21 cellular contexts compared by ENCODE assay signal in genomic region chr15:64144192-64144564, GRCh38. TPM values are rescaled to one million over a fixed set of nuclear protein-coding genes. Genes with fewer than 3 reads are reported as not detected.
A peak's percentile ranks its signal among the peaks of the same experiment; 100 is the strongest.
DNase-seq lines count a peak whose midpoint lies in the region; ATAC-seq and TF ChIP-seq lines count a peak whose summit lies in the region.
"Had no signal": no experiment of that assay in that cellular context is flagged by ENCODE, and none has a peak within 500 bp of the region (broad histone marks: within the 10 kb centered on the region; RNA-seq: fewer than 3 reads in every experiment).

No MANE protein-coding gene starts in this region.

- no peak overlapping the region for H3K4me3 Mint-ChIP-seq in stimulated activated effector memory CD8-positive, alpha-beta T cell treated with anti-CD3 and anti-CD28 coated beads, Interleukin-12 subunit alpha, Interleukin-12 subunit beta, amount 100 ng/mL, for 72 hours
- H3K4me3 Mint-ChIP-seq: activated CD4-positive, alpha-beta memory T cell treated with anti-CD3 and anti-CD28 coated beads for 36 hours; activated T-cell treated with anti-CD3 and anti-CD28 coated beads, Interleukin-2, amount 50 U/mL, for 4 hours; HFFc6; T-cell had no signal

- ATAC-seq in GM18858 (IDR thresholded peaks at IDR 0.05; ENCODE audit: unreplicated experiment) = peak; percentile 5
- ATAC-seq in HG03064 (IDR thresholded peaks at IDR 0.05; ENCODE audit: low read depth, unreplicated experiment) = peak; percentile 10
- no peak for ATAC-seq in stimulated activated effector memory CD8-positive, alpha-beta T cell treated with anti-CD3 and anti-CD28 coated beads, Interleukin-12 subunit alpha, Interleukin-12 subunit beta, amount 100 ng/mL, for 72 hours
- ATAC-seq: activated naive CD4-positive, alpha-beta T cell treated with anti-CD3 and anti-CD28 coated beads, Interleukin-2, amount 50 U/mL, for 72 hours; activated T-cell treated with anti-CD3 and anti-CD28 coated beads, Interleukin-2, amount 50 U/mL, for 4 hours; body of pancreas; pancreas had no signal

- no peak overlapping the region for H3K4me3 ChIP-seq in uterus
- H3K4me3 ChIP-seq: body of pancreas, left ventricle myocardium inferior, pancreas had no signal

- H3K9me3 Mint-ChIP-seq in stimulated activated effector memory CD8-positive, alpha-beta T cell treated with anti-CD3 and anti-CD28 coated beads, Interleukin-12 subunit alpha, Interleukin-12 subunit beta, amount 100 ng/mL, for 72 hours = no peaks in the 10 kb centered on the region
- H3K9me3 Mint-ChIP-seq: activated CD4-positive, alpha-beta memory T cell treated with anti-CD3 and anti-CD28 coated beads for 36 hours; activated naive CD4-positive, alpha-beta T cell treated with anti-CD3 and anti-CD28 coated beads, Interleukin-2, amount 50 U/mL, for 72 hours; activated T-cell treated with anti-CD3 and anti-CD28 coated beads, Interleukin-2, amount 50 U/mL, for 4 hours; HFFc6; T-cell had no signal

- no peaks in the 10 kb centered on the region for H3K9me3 ChIP-seq in uterus
- H3K9me3 ChIP-seq: body of pancreas, left ventricle myocardium inferior, pancreas had no signal

- H3K4me1 Mint-ChIP-seq in stimulated activated effector memory CD8-positive, alpha-beta T cell treated with anti-CD3 and anti-CD28 coated beads, Interleukin-12 subunit alpha, Interleukin-12 subunit beta, amount 100 ng/mL, for 72 hours = peaks cover 13% of the 10 kb centered on the region

- no peak for TF ChIP-seq CTCF in uterus (IDR thresholded peaks at IDR 0.05)

- intact Hi-C loops in uterus (cut with DNase I; ENCODE audit: low total_unique reads) = no loop called here

- no peaks in the 10 kb centered on the region for H3K4me1 ChIP-seq in uterus
- H3K4me1 ChIP-seq: body of pancreas, pancreas had no signal

- no peaks in the 10 kb centered on the region for H3K36me3 ChIP-seq in uterus

- DNase-seq in stimulated activated effector memory CD8-positive, alpha-beta T cell treated with anti-CD3 and anti-CD28 coated beads, Interleukin-12 subunit alpha, Interleukin-12 subunit beta, amount 100 ng/mL, for 72 hours (ENCODE audit: low spot score in 2 of 2) = no peak
- DNase-seq in NCI-H226 = no peak
- no peak for DNase-seq in NCI-H82 (lab: John Stamatoyannopoulos, UW)
- no peak for DNase-seq in uterus
- DNase-seq in HuH-7 (ENCODE audit: low spot score) = no peak
- DNase-seq: activated CD4-positive, alpha-beta memory T cell treated with anti-CD3 and anti-CD28 coated beads for 36 hours; activated T-cell treated with anti-CD3 and anti-CD28 coated beads, Interleukin-2, amount 50 U/mL, for 4 hours; AML-193; body of pancreas; erythroblast; HFFc6; Karpas-422; left ventricle myocardium inferior; NCI-H1417 treated with DMSO at 0.1 percent for 48 hours; pancreas; stimulated activated CD4-positive, alpha-beta T cell treated with anti-CD3 and anti-CD28 coated beads, Interleukin-2, amount 100 ng/mL, for 48 hours; T-cell had no signal

- peak overlapping the region; percentile 48 for H3K27ac Mint-ChIP-seq in stimulated activated effector memory CD8-positive, alpha-beta T cell treated with anti-CD3 and anti-CD28 coated beads, Interleukin-12 subunit alpha, Interleukin-12 subunit beta, amount 100 ng/mL, for 72 hours
- H3K27ac Mint-ChIP-seq: activated CD4-positive, alpha-beta memory T cell treated with anti-CD3 and anti-CD28 coated beads for 36 hours; HFFc6; T-cell had no signal

- no peaks in the 10 kb centered on the region for H3K27me3 ChIP-seq in uterus
- H3K27me3 ChIP-seq: body of pancreas, pancreas had no signal

- H3K27ac ChIP-seq in cingulate gyrus (ENCODE audit: low read depth, low read length) (peak overlapping the region; percentile 81), uterus (no peak overlapping the region)
- H3K27ac ChIP-seq: body of pancreas, left ventricle myocardium inferior, pancreas had no signal

- no peak for TF ChIP-seq POLR2A in uterus (IDR thresholded peaks at IDR 0.05)

- peaks cover 44% of the 10 kb centered on the region for H3K36me3 Mint-ChIP-seq in stimulated activated effector memory CD8-positive, alpha-beta T cell treated with anti-CD3 and anti-CD28 coated beads, Interleukin-12 subunit alpha, Interleukin-12 subunit beta, amount 100 ng/mL, for 72 hours
- H3K36me3 Mint-ChIP-seq: activated CD4-positive, alpha-beta memory T cell treated with anti-CD3 and anti-CD28 coated beads for 36 hours; activated naive CD4-positive, alpha-beta T cell treated with anti-CD3 and anti-CD28 coated beads, Interleukin-2, amount 50 U/mL, for 72 hours had no signal

RNA-seq across cellular contexts. Expression of gene SNX22, which starts 7.4 kb away (rescaled TPM):
- total RNA-seq in uterus = 1 to 10 TPM in 1 of 4 donors, under 1 TPM in 1, not detected in 2; 0.55 to 1.7 TPM

RNA-seq across cellular contexts. Expression of gene PPIB, which starts 18.6 kb away (rescaled TPM):
- 100 to 1,000 TPM; 309 to 914 (median 465) TPM for total RNA-seq in uterus

RNA-seq across cellular contexts. Expression of gene SNX1, which starts 48.4 kb away (rescaled TPM):
- total RNA-seq in uterus = 100 to 1,000 TPM in 2 of 4 donors, 10 to 100 TPM in 2; 74.5 to 178 (median 95.5) TPM

RNA-seq across cellular contexts. Expression of gene CIAO2A, which starts 50.5 kb away (rescaled TPM):
- total RNA-seq in uterus = 10 to 100 TPM; 21.4 to 53.8 (median 34.3) TPM
